Comparison of ENCODE assay signal across 26 cellular contexts in the genomic region with DNA sequence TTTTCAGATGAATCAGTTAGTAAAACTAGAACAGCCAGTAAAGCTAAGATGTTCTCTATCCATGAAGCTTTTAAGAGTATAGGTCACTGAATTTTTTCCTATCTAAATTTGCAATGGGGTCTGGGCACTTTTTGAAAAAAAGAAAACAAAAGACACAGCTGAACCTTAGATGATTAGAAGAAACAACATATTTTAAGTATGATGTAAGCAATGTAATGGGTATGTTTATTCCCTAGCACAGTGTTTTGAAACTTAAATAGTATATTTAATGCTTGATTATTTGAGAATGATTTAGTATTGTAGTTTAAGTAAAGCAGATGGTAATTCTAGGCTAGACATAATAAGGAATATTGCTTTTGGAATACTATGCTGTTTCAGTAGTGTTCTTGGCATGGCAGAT.
"Had no signal": no experiment of that assay in that cellular context is flagged by ENCODE, and none has a peak within 500 bp of the region (broad histone marks: within the 10 kb centered on the region; RNA-seq: fewer than 3 reads in every experiment).

No MANE protein-coding gene starts in this region.

- H3K27me3 ChIP-seq: esophagus muscularis mucosa, left lung, neutrophil, right atrium auricular region, testis, transverse colon had no signal

- H3K9me3 ChIP-seq: esophagus muscularis mucosa, left lung, neutrophil, right atrium auricular region, testis, transverse colon had no signal

- H3K27ac ChIP-seq: esophagus muscularis mucosa, left lung, neutrophil, parathyroid adenoma, right atrium auricular region, testis, WERI-Rb-1 had no signal

- H3K4me1 ChIP-seq: left lung, parathyroid adenoma had no signal

- H3K9ac ChIP-seq: parathyroid adenoma had no signal

- H3K4me1 Mint-ChIP-seq: activated naive CD8-positive, alpha-beta T cell treated with anti-CD3 and anti-CD28 coated beads, Interleukin-2, amount 10 ng/mL, durations not matched to agents 7 days and 5 days; naive B cell had no signal

- H3K27me3 Mint-ChIP-seq: activated naive CD8-positive, alpha-beta T cell treated with anti-CD3 and anti-CD28 coated beads, Interleukin-2, amount 10 ng/mL, durations not matched to agents 7 days and 5 days; naive B cell had no signal

- H3K4me3 Mint-ChIP-seq: activated naive CD4-positive, alpha-beta T cell treated with anti-CD3 and anti-CD28 coated beads for 36 hours; activated naive CD8-positive, alpha-beta T cell treated with anti-CD3 and anti-CD28 coated beads, Interleukin-2, amount 10 ng/mL, durations not matched to agents 7 days and 5 days; activated T-helper 1 cell treated with anti-CD3 and anti-CD28 coated beads, Interleukin-12 subunit alpha, Interleukin-12 subunit beta, Interleukin-2, Interleukin-4 antibody, amounts not matched to agents 30 ng/mL and 10 ng/mL and 1 ng/mL, durations not matched to agents 14 hours and 24 hours and 36 hours; naive B cell; nephron progenitor cell had no signal

- H3K27ac Mint-ChIP-seq: activated naive CD4-positive, alpha-beta T cell treated with anti-CD3 and anti-CD28 coated beads for 36 hours; activated naive CD8-positive, alpha-beta T cell treated with anti-CD3 and anti-CD28 coated beads, Interleukin-2, amount 10 ng/mL, durations not matched to agents 7 days and 5 days; activated T-helper 1 cell treated with anti-CD3 and anti-CD28 coated beads, Interleukin-12 subunit alpha, Interleukin-12 subunit beta, Interleukin-2, Interleukin-4 antibody, amounts not matched to agents 30 ng/mL and 10 ng/mL and 1 ng/mL, durations not matched to agents 14 hours and 24 hours and 36 hours; naive B cell; nephron progenitor cell had no signal

- H2AFZ ChIP-seq: parathyroid adenoma had no signal

- ATAC-seq: activated CD4-positive, CD25-positive, alpha-beta regulatory T cell treated with anti-CD3 and anti-CD28 coated beads, Interleukin-2, amount 50 U/mL, for 24 hours; left lung had no signal

- H3K9me3 Mint-ChIP-seq: activated naive CD4-positive, alpha-beta T cell treated with anti-CD3 and anti-CD28 coated beads for 36 hours; activated naive CD8-positive, alpha-beta T cell treated with anti-CD3 and anti-CD28 coated beads, Interleukin-2, amount 10 ng/mL, durations not matched to agents 7 days and 5 days; activated T-helper 1 cell treated with anti-CD3 and anti-CD28 coated beads, Interleukin-12 subunit alpha, Interleukin-12 subunit beta, Interleukin-2, Interleukin-4 antibody, amounts not matched to agents 30 ng/mL and 10 ng/mL and 1 ng/mL, durations not matched to agents 14 hours and 24 hours and 36 hours; nephron progenitor cell had no signal

- H3K4me3 ChIP-seq: esophagus muscularis mucosa, left lung, lung, right atrium auricular region, testis, transverse colon had no signal

- DNase-seq: activated CD4-positive, alpha-beta T cell treated with anti-CD3 and anti-CD28 coated beads for 48 hours; activated CD4-positive, alpha-beta T cell treated with anti-CD3 and anti-CD28 coated beads, Interleukin-2, amount 50 U/mL, for 48 hours; activated CD8-positive, alpha-beta memory T cell treated with anti-CD3 and anti-CD28 coated beads, Interleukin-2, amount 50 U/mL, for 4 hours; activated effector memory CD4-positive, alpha-beta T cell treated with anti-CD3 and anti-CD28 coated beads, Interleukin-2, amount 50 U/mL, for 16 hours; activated naive CD4-positive, alpha-beta T cell treated with anti-CD3 and anti-CD28 coated beads for 36 hours; activated naive CD8-positive, alpha-beta T cell treated with anti-CD3 and anti-CD28 coated beads, Interleukin-2, amount 10 ng/mL, durations not matched to agents 7 days and 5 days; activated T-cell treated with anti-CD3 and anti-CD28 coated beads, Interleukin-2, amount 50 U/mL, for 1 hour; amniotic stem cell; central memory CD4-positive, alpha-beta T cell; left lung; naive B cell; nephron progenitor cell; stimulated activated CD4-positive, alpha-beta T cell treated with anti-CD3 and anti-CD28 coated beads, Interleukin-2, amount 100 ng/mL, for 48 hours; stimulated activated naive CD4-positive, alpha-beta T cell treated with Interleukin-2 at 50 U/mL for 16 hours; T-helper 1 cell; T-helper 9 cell; testis; transverse colon; WERI-Rb-1 had no signal

- H3K79me2 ChIP-seq: parathyroid adenoma had no signal
